In genomic region chr7:85186521-85187241, GRCh38 we compare ENCODE assay signal across 8 cellular contexts.
DNase-seq lines count a peak whose midpoint lies in the region; ATAC-seq and TF ChIP-seq lines count a peak whose summit lies in the region.

TSS of gene SEMA3D (minus strand) at chr7:85187056. CDS start at chr7:85121891, 65,165 bp downstream.

- H3K79me2 ChIP-seq in DOHH2 (ENCODE audit: control insufficient read depth, low read length), result no peaks in the 10 kb centered on the region

- H3K4me1 ChIP-seq in DOHH2 (ENCODE audit: control insufficient read depth, low read length), result no peaks in the 10 kb centered on the region
- peaks cover 7% of the 10 kb centered on the region for H3K4me1 ChIP-seq in rectal smooth muscle tissue (ENCODE audit: control insufficient read depth, insufficient read depth, low read length)
- H3K4me1 ChIP-seq in effector memory CD4-positive, alpha-beta T cell (ENCODE audit: control insufficient read depth, insufficient read depth, low read length, poor library complexity, severe bottlenecking), result no peaks in the 10 kb centered on the region

- H3K36me3 ChIP-seq in DOHH2 (ENCODE audit: control insufficient read depth, low read length), result no peaks in the 10 kb centered on the region
- H3K36me3 ChIP-seq in rectal smooth muscle tissue (ENCODE audit: control insufficient read depth, insufficient read depth, low read length), result no peaks in the 10 kb centered on the region
- no peaks in the 10 kb centered on the region for H3K36me3 ChIP-seq in effector memory CD4-positive, alpha-beta T cell (ENCODE audit: control insufficient read depth, insufficient read depth, low read length)

- TF ChIP-seq CTCF in DOHH2 (IDR thresholded peaks at IDR 0.05; ENCODE audit: low read depth, low read length, poor library complexity, severe bottlenecking) (peak; percentile 28), astrocyte of the spinal cord (IDR thresholded peaks at IDR 0.05; ENCODE audit: low read depth, low read length) (peak; percentile 86)

- H3F3A ChIP-seq in DOHH2 (ENCODE audit: control insufficient read depth, insufficient read depth), result no peaks in the 10 kb centered on the region

- no peak within 1 kb of the TSS for H3K4me3 ChIP-seq in DOHH2 (ENCODE audit: low read length)
- peak within 1 kb of the TSS; percentile 61 for H3K4me3 ChIP-seq in astrocyte of the spinal cord (ENCODE audit: low read depth, low read length)
- H3K4me3 ChIP-seq in rectal smooth muscle tissue (ENCODE audit: low read length), result peak within 1 kb of the TSS; percentile 71
- H3K4me3 ChIP-seq in effector memory CD4-positive, alpha-beta T cell (ENCODE audit: insufficient read depth, low read depth, low read length, poor library complexity, severe bottlenecking), result no peak within 1 kb of the TSS

- ATAC-seq in GM19455 (IDR thresholded peaks at IDR 0.05; ENCODE audit: unreplicated experiment) (peak; percentile 73), HG03457 (IDR thresholded peaks at IDR 0.05; ENCODE audit: unreplicated experiment) (peak; percentile 98)

- in situ Hi-C loops in astrocyte of the spinal cord (cut with HindIII; ENCODE audit: low sequenced_read_pairs), result no loop called here

- no peaks in the 10 kb centered on the region for H4K20me1 ChIP-seq in DOHH2 (ENCODE audit: control insufficient read depth, insufficient read depth, low read depth, low read length)

- H3K9me2 ChIP-seq in DOHH2 (replicated peaks; ENCODE audit: control insufficient read depth, low read length), result no peaks in the 10 kb centered on the region

- no peak within 1 kb of the TSS for H3K9ac ChIP-seq in rectal smooth muscle tissue (ENCODE audit: low read length)

- H3K4me2 ChIP-seq in DOHH2 (ENCODE audit: low read length), result no peak within 1 kb of the TSS

- peak; percentile 73 for DNase-seq in NCI-H748 treated with DMSO at 0.1 percent for 48 hours (lab: John Stamatoyannopoulos, UW)
- peak; percentile 88 for DNase-seq in astrocyte of the spinal cord (ENCODE audit: low read depth, low spot score)
- peak in 49 of 51 donors; percentile 16 to 82 (median 60) for DNase-seq in hypothalamus (lab: John Stamatoyannopoulos, UW)
- no peak for DNase-seq in effector memory CD4-positive, alpha-beta T cell

- H3K9me3 ChIP-seq in DOHH2 (ENCODE audit: control insufficient read depth, insufficient read depth, low read length), result peaks cover 19% of the 10 kb centered on the region; the same call in 1 of the 2 replicates
- no peaks in the 10 kb centered on the region for H3K9me3 ChIP-seq in effector memory CD4-positive, alpha-beta T cell (ENCODE audit: control insufficient read depth, low read length)

- H3K27ac ChIP-seq in DOHH2 (ENCODE audit: low read depth, low read length), result no peak within 1 kb of the TSS
- H3K27ac ChIP-seq in rectal smooth muscle tissue (ENCODE audit: low read depth, low read length), result no peak within 1 kb of the TSS
- no peak within 1 kb of the TSS for H3K27ac ChIP-seq in effector memory CD4-positive, alpha-beta T cell (ENCODE audit: insufficient read depth, low read length, poor library complexity, severe bottlenecking)

- H3K27me3 ChIP-seq in DOHH2 (ENCODE audit: control insufficient read depth, low read length) (no peaks in the 10 kb centered on the region), rectal smooth muscle tissue (ENCODE audit: control insufficient read depth, insufficient read depth, low read length) (peaks cover 14% of the 10 kb centered on the region)
- H3K27me3 ChIP-seq in effector memory CD4-positive, alpha-beta T cell (replicated peaks; ENCODE audit: control insufficient read depth, insufficient read depth, low read length, poor library complexity, severe bottlenecking), result no peaks in the 10 kb centered on the region

Comparison
In these comparisons a context has a peak if more than half of its experiments do, and no peak if none do; other contexts are left out.
1. H3K4me3 ChIP-seq: peak in astrocyte of the spinal cord (single experiment) and rectal smooth muscle tissue (single experiment); none in DOHH2 (single experiment) and effector memory CD4-positive, alpha-beta T cell (single experiment).
2. DNase-seq: peak in NCI-H748 treated with DMSO at 0.1 percent for 48 hours (single experiment), astrocyte of the spinal cord (single experiment) and hypothalamus (49 of 51); none in effector memory CD4-positive, alpha-beta T cell (0 of 3).